Comparison of ENCODE assay signal across 26 cellular contexts in the genomic region with DNA sequence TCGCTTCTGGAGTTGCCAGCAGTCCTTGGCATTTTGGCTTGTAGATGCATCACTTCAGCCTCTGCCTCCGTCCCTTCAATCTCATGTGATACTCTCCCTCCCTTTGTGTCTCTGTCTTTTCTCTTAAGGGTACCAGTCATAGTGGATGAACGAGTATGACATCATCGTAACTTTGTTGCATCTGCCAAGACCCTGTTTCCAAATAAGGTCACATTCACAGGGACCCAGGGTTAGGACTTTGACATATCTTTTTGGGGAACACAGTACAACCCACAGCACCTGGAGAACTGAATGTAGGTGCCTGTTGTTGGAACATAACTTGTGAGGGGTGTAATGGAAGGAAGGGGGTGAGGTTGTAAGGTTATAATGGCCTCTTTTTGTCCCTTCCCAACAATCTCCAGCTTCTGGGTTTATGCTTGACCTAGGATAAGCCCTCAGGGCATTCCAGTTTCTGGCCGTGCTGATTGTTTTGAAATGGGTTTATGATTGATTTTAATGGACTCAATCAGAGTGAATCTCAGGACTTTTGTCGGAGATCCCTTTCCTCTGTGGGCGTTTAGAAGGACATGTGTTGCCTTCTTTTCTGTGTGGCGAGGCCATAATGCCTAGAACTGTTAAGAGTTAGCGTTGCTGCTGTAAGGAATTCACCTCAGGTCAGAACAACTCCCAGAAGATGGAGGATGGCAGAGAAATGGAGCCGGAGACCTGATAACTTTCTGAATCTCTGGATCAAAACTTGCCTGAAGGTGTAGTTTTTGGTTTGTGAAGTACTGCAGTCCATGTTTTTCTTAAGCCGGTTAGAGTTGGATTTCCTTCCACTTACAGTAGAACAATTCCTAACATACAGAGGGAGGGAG. TPM values are rescaled to one million over a fixed set of nuclear protein-coding genes. Genes with fewer than 3 reads are reported as not detected.
DNase-seq lines count a peak whose midpoint lies in the region; ATAC-seq, FAIRE-seq and TF ChIP-seq lines count a peak whose summit lies in the region.
"Had no signal": no experiment of that assay in that cellular context is flagged by ENCODE, and none has a peak within 500 bp of the region (broad histone marks: within the 10 kb centered on the region; RNA-seq: fewer than 3 reads in every experiment).

No MANE protein-coding gene starts in this region.

- H3K27me3 Mint-ChIP-seq in activated CD4-positive, alpha-beta T cell treated with anti-CD3 and anti-CD28 coated beads, Interleukin-2, amount 10 ng/mL, durations not matched to agents 24 days and 14 days = no peaks in the 10 kb centered on the region
- no peaks in the 10 kb centered on the region for H3K27me3 Mint-ChIP-seq in activated naive CD8-positive, alpha-beta T cell treated with anti-CD3 and anti-CD28 coated beads for 36 hours
- H3K27me3 Mint-ChIP-seq: CD8-positive, alpha-beta memory T cell had no signal

- TF ChIP-seq RAD21 in K562 (CRISPR knock-in tag; conservative IDR thresholded peaks at IDR 0.05 in 1 of 2, IDR thresholded peaks at IDR 0.05 in 1 of 2) = no peak

- H2AFZ ChIP-seq in K562 (ENCODE audit: low read depth, low read length) = no peak overlapping the region

- H3K36me3 Mint-ChIP-seq in activated CD4-positive, alpha-beta T cell treated with anti-CD3 and anti-CD28 coated beads, Interleukin-2, amount 10 ng/mL, durations not matched to agents 24 days and 14 days (ENCODE audit: low read depth) = no peaks in the 10 kb centered on the region
- H3K36me3 Mint-ChIP-seq in activated naive CD8-positive, alpha-beta T cell treated with anti-CD3 and anti-CD28 coated beads for 36 hours = peaks cover 4% of the 10 kb centered on the region

- FAIRE-seq in K562 (lab: Jason Lieb, UNC) = no peak
- FAIRE-seq: G401.6, GM19239, H1 had no signal

- no peaks in the 10 kb centered on the region for H3K9me1 ChIP-seq in K562 (ENCODE audit: control insufficient read depth, insufficient read depth, low read length)

- no peak for TF ChIP-seq EP300 in K562 (IDR thresholded peaks at IDR 0.05; ENCODE audit: low read length)

- in situ Hi-C loops in K562 (cut with MboI) = no loop called here

- intact Hi-C loops in activated CD4-positive, alpha-beta T cell treated with anti-CD3 and anti-CD28 coated beads, Interleukin-2, amount 10 ng/mL, durations not matched to agents 24 days and 14 days (cut with micrococcal nuclease) = no loop called here
- intact Hi-C loops in K562 (cut with micrococcal nuclease) = no loop called here

- POLR2A ChIA-PET in K562 (lab: Yijun Ruan, JAX) (no interaction called here), HEK293T (lab: Yijun Ruan, JAX) (no interaction called here)

- no peak overlapping the region for H3K9ac ChIP-seq in K562 (ENCODE audit: insufficient read depth in 1 of 2, low read depth in 2 of 2, low read length in 2 of 2)

- H3K27ac Mint-ChIP-seq in activated CD4-positive, alpha-beta T cell treated with anti-CD3 and anti-CD28 coated beads, Interleukin-2, amount 10 ng/mL, durations not matched to agents 24 days and 14 days = no peak overlapping the region
- H3K27ac Mint-ChIP-seq in activated naive CD8-positive, alpha-beta T cell treated with anti-CD3 and anti-CD28 coated beads for 36 hours = no peak overlapping the region

- no peak for TF ChIP-seq CTCF in K562 (IDR thresholded peaks at IDR 0.05 in 2 of 3, conservative IDR thresholded peaks at IDR 0.05 in 1 of 3; ENCODE audit: insufficient read depth in 2 of 3, low read depth in 1 of 3, low read length in 3 of 3)

- H3K4me2 ChIP-seq in K562 (ENCODE audit: insufficient read depth, low read length) = no peak overlapping the region

- 67% methylated on average over 11 of the region's 11 CpGs for WGBS in K562 (ENCODE audit: insufficient coverage, low coverage, missing lambda C conversion rate)

- peak; percentile 47 for DNase-seq in activated CD4-positive, alpha-beta T cell treated with anti-CD3 and anti-CD28 coated beads, Interleukin-2, amount 10 ng/mL, durations not matched to agents 24 days and 14 days
- DNase-seq in activated CD4-positive, alpha-beta T cell treated with anti-CD3 and anti-CD28 coated beads for 48 hours = no peak
- no peak for DNase-seq in K562 (ENCODE audit: extremely low read depth in 1 of 4, low spot score in 3 of 4)
- no peak for DNase-seq in left lobe of liver (ENCODE audit: low spot score)
- peak; percentile 40 for DNase-seq in renal cortical epithelial cell (ENCODE audit: low read depth)
- DNase-seq in pons (ENCODE audit: low spot score) = no peak
- no peak for DNase-seq in activated naive CD8-positive, alpha-beta T cell treated with anti-CD3 and anti-CD28 coated beads for 36 hours
- no peak for DNase-seq in HEK293T (ENCODE audit: extremely low spot score)
- DNase-seq: 8988T; AML-193; C1 segment of cervical spinal cord; Calu3; CD8-positive, alpha-beta memory T cell; KBM-7; NCI-H1105; NCI-H146; NCI-H2029; NCI-H2227 treated with DMSO at 0.1 percent for 48 hours; NCI-H510A treated with DMSO at 0.1 percent for 48 hours; NCI-H748 treated with DMSO at 0.1 percent for 48 hours; SHP77 treated with DMSO at 0.1 percent for 48 hours had no signal

- H3K4me3 ChIP-seq in K562 = no peak overlapping the region
- H3K4me3 ChIP-seq: SK-N-MC had no signal

- no peaks in the 10 kb centered on the region for H3K4me1 Mint-ChIP-seq in activated CD4-positive, alpha-beta T cell treated with anti-CD3 and anti-CD28 coated beads, Interleukin-2, amount 10 ng/mL, durations not matched to agents 24 days and 14 days
- peaks cover 18% of the 10 kb centered on the region for H3K4me1 Mint-ChIP-seq in activated naive CD8-positive, alpha-beta T cell treated with anti-CD3 and anti-CD28 coated beads for 36 hours

- H3K9me3 ChIP-seq in K562 (replicated peaks; ENCODE audit: control insufficient read depth, insufficient read depth, low read depth, low read length) = no peaks in the 10 kb centered on the region

- H4K20me1 ChIP-seq in K562 (replicated peaks; ENCODE audit: control insufficient read depth, insufficient read depth, low read length) = no peaks in the 10 kb centered on the region

- CTCF ChIA-PET in K562 (lab: Yijun Ruan, JAX; ENCODE audit: low intra/inter-chr PET ratio) = no interaction called here
- CTCF ChIA-PET in HEK293T (lab: Yijun Ruan, JAX) = no interaction called here

- H3K27ac ChIP-seq in K562 (ENCODE audit: extremely low read depth, low read depth, low read length) = no peak overlapping the region
- H3K27ac ChIP-seq: RWPE1, SK-N-MC had no signal

- peaks cover 4% of the 10 kb centered on the region; the same call in 1 of the 3 replicates for H3K79me2 ChIP-seq in K562 (ENCODE audit: control insufficient read depth, insufficient read depth, low read length)

- no peaks in the 10 kb centered on the region for H3K36me3 ChIP-seq in K562 (ENCODE audit: control insufficient read depth, insufficient read depth, low read length)

- no peaks in the 10 kb centered on the region for H3K9me3 Mint-ChIP-seq in activated CD4-positive, alpha-beta T cell treated with anti-CD3 and anti-CD28 coated beads, Interleukin-2, amount 10 ng/mL, durations not matched to agents 24 days and 14 days
- H3K9me3 Mint-ChIP-seq in activated naive CD8-positive, alpha-beta T cell treated with anti-CD3 and anti-CD28 coated beads for 36 hours = no peaks in the 10 kb centered on the region
- H3K9me3 Mint-ChIP-seq: CD8-positive, alpha-beta memory T cell had no signal

- ATAC-seq in K562 = no peak
- peak; percentile 55 for ATAC-seq in left lobe of liver

- no TSS peak for BruUV-seq in K562 (replicated peaks; lab: Mats Ljungman, UMichigan)

- H3K4me1 ChIP-seq in K562 (replicated peaks in 1 of 2; ENCODE audit: control insufficient read depth in 2 of 2, insufficient read depth in 2 of 2, low read length in 2 of 2) = no peaks in the 10 kb centered on the region

- no peak for TF ChIP-seq POLR2A in K562 (conservative IDR thresholded peaks at IDR 0.05)

- H3K4me3 Mint-ChIP-seq in activated CD4-positive, alpha-beta T cell treated with anti-CD3 and anti-CD28 coated beads, Interleukin-2, amount 10 ng/mL, durations not matched to agents 24 days and 14 days = no peak overlapping the region
- H3K4me3 Mint-ChIP-seq in activated naive CD8-positive, alpha-beta T cell treated with anti-CD3 and anti-CD28 coated beads for 36 hours = no peak overlapping the region
- H3K4me3 Mint-ChIP-seq: CD8-positive, alpha-beta memory T cell had no signal

- H3K27me3 ChIP-seq in K562 (ENCODE audit: control insufficient read depth in 2 of 2, insufficient read depth in 2 of 2, low read length in 2 of 2) = no peaks in the 10 kb centered on the region

TF ChIP-seq in K562, 482 proteins besides CTCF, POLR2A, EP300 and RAD21 (continues in another document):
- TF ChIP-seq RB1 (IDR thresholded peaks at IDR 0.05; ENCODE audit: low read depth) (no peak), ATF7 (IDR thresholded peaks at IDR 0.05) (peak; percentile 63), ZNF354B (CRISPR knock-in tag; IDR thresholded peaks at IDR 0.05) (no peak)

TF ChIP-seq in HEK293T, 16 proteins besides CTCF, POLR2A, EP300 and RAD21:
- TF ChIP-seq FOXM1 (IDR thresholded peaks at IDR 0.05; ENCODE audit: borderline replicate concordance) = no peak
- TF ChIP-seq FOXK2 (IDR thresholded peaks at IDR 0.05) = no peak
- TF ChIP-seq TARDBP (IDR thresholded peaks at IDR 0.05) = no peak

RNA-seq across cellular contexts. Expression of a gene that starts 9.2 kb away (rescaled TPM):
- total RNA-seq in activated CD4-positive, alpha-beta T cell treated with anti-CD3 and anti-CD28 coated beads, Interleukin-2, amount 10 ng/mL, durations not matched to agents 24 days and 14 days = 11.8 and 12.1 TPM in 2 replicates
- total RNA-seq in K562 (2011; cell fraction: chromatin; rRNA removed; ENCODE audit: low replicate concordance) = 38.2 and 41.0 TPM in 2 replicates
- total RNA-seq in K562 (2011; cell fraction: nucleolus; rRNA removed) = 31.8 and 33.4 TPM in 2 replicates
- total RNA-seq in K562 (2011; cell fraction: nucleoplasm; rRNA removed) = 36.1 and 38.3 TPM in 2 replicates
- total RNA-seq in K562 (2014; rRNA removed) = 5.7 and 6.7 TPM in 2 replicates
- total RNA-seq in K562 (2014; rRNA removed; fragmentation: Illumina TruSeq; extraction: Trizol) = 7.6 and 8.5 TPM in 2 replicates
- total RNA-seq in K562 (2015; rRNA removed; fragmentation: Illumina TruSeq; extraction: Trizol) = 8.5 and 9.1 TPM in 2 replicates
- 10.3 and 11.8 TPM in 2 replicates for total RNA-seq in K562 (2021)
- polyA plus RNA-seq in K562 (2011; rRNA removed) = 16.5 and 26.3 TPM in 2 replicates
- polyA plus RNA-seq in K562 (2011; cell fraction: cytosol; rRNA removed) = 12.0 and 24.0 TPM in 2 replicates
- 14.1 and 23.7 TPM in 2 replicates for polyA plus RNA-seq in K562 (2011; cell fraction: nucleus; rRNA removed)
- 9.1 and 9.8 TPM in 2 replicates for polyA plus RNA-seq in K562 (2012)
- polyA plus RNA-seq in K562 (2014; fragmentation: Illumina TruSeq; extraction: Trizol) = 10.2 and 10.6 TPM in 2 replicates
- polyA plus RNA-seq in K562 (2014; fragmentation: Nextera tagmentation; extraction: Ambion mirVana) = 1 to 10 TPM in 1 of 2 experiments, under 1 TPM in 1; 0.69 to 1.6 TPM
- 6.3 and 7.5 TPM in 2 replicates for polyA plus RNA-seq in K562 (2014; rRNA removed)
- 52.2 and 72.7 TPM in 2 replicates for polyA minus RNA-seq in K562 (2011; rRNA and poly(A)+ RNA removed)
- 17.0 and 23.7 TPM in 2 replicates for polyA minus RNA-seq in K562 (2011; cell fraction: cytosol; rRNA and poly(A)+ RNA removed)
- polyA minus RNA-seq in K562 (2011; cell fraction: nucleus; rRNA and poly(A)+ RNA removed) = 12.8 and 43.2 TPM in 2 replicates
- total RNA-seq in left lobe of liver = 45.9 TPM
- 31.4 and 66.1 TPM in 2 replicates for total RNA-seq in renal cortical epithelial cell
- total RNA-seq in activated naive CD8-positive, alpha-beta T cell treated with anti-CD3 and anti-CD28 coated beads for 36 hours = 1 to 10 TPM; 7.3 to 7.7 TPM

Comparison
In these comparisons a context has a peak if more than half of its experiments do, and no peak if none do; other contexts are left out.
1. DNase-seq: peak in activated CD4-positive, alpha-beta T cell treated with anti-CD3 and anti-CD28 coated beads, Interleukin-2, amount 10 ng/mL, durations not matched to agents 24 days and 14 days (single experiment) and renal cortical epithelial cell (single experiment); none in activated CD4-positive, alpha-beta T cell treated with anti-CD3 and anti-CD28 coated beads for 48 hours (single experiment), K562 (0 of 4), left lobe of liver (single experiment), pons (single experiment), activated naive CD8-positive, alpha-beta T cell treated with anti-CD3 and anti-CD28 coated beads for 36 hours (single experiment) and HEK293T (single experiment).